In the genomic region with DNA sequence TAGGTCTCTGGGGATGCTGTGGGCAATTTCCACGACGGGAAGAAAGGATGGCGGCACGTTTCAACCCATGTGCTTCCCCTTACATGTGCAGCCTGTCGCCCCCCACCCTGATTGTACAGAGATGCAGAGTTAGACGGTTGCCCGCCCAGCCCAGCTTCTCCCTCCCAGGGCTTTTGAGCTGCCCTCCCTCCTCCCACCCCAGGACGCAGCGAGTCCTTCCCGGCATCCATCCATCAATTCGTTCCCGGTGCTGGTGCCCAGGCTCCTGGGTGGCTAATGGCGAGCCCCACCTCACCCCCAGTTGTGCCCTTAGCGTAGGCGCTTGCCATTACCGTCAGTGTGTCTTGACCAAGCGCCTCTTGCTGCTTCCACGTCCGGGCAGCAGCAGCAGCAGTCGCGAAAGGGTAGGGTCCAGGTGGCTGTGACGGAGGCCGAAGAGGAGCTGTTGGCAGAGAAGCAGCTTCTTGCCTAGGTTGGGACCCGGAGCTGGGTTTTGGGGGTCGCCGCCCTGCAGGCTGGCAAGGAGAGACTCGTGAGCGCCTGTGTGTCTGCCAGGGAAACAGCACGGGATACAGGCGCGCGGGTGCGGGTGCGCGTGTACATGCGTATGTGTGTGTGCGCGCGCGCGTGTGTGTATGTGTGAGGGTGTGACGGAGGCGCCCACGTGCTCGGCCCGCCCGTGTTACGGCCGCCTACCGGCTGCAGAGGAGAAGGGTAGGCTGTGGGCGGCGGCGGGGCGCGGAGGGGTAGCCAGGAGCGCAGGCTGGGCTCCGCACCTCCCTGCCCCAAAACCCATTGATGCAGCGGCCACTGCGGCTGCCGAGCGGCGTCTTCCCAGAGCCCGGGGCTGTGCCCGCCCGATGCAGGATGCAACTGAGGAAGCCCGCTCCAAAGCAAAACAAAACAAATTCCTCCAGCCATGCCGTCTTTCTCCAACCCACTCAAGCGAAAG, we compare ENCODE assay signal across 8 cellular contexts. TPM values are rescaled to one million over a fixed set of nuclear protein-coding genes. Genes with fewer than 3 reads are reported as not detected.
DNase-seq lines count a peak whose midpoint lies in the region; ATAC-seq and TF ChIP-seq lines count a peak whose summit lies in the region.

A gene (minus strand): TSS at position 609 of the 952 bp plus-strand sequence. CDS start 20,679 bp downstream, outside the sequence.

- peak within 1 kb of the TSS; percentile 86 for H3K4me2 ChIP-seq in smooth muscle cell

- H3K9ac ChIP-seq in NT2/D1 (ENCODE audit: insufficient read length, low read depth) (peak within 1 kb of the TSS; percentile 70), smooth muscle cell (ENCODE audit: low read depth) (peak within 1 kb of the TSS; percentile 61)

- peak; percentile 51 for TF ChIP-seq CTCF in smooth muscle cell (IDR thresholded peaks at IDR 0.05; ENCODE audit: borderline replicate concordance, insufficient read depth, poor library complexity, severe bottlenecking)

- no peaks in the 10 kb centered on the region for H3K27me3 ChIP-seq in NT2/D1 (ENCODE audit: insufficient read depth, insufficient read length)
- no peaks in the 10 kb centered on the region for H3K27me3 ChIP-seq in smooth muscle cell (ENCODE audit: low read depth)

- H3K9me3 ChIP-seq in NT2/D1 (ENCODE audit: insufficient read depth, low read length) = no peaks in the 10 kb centered on the region
- H3K9me3 ChIP-seq in smooth muscle cell (replicated peaks; ENCODE audit: low read depth) = no peaks in the 10 kb centered on the region

- no peaks in the 10 kb centered on the region for H4K20me1 ChIP-seq in smooth muscle cell (ENCODE audit: low read depth)

- peak within 1 kb of the TSS; percentile 73 for H3K27ac ChIP-seq in caudate nucleus (ENCODE audit: low read depth, low read length)
- peak within 1 kb of the TSS; percentile 24 for H3K27ac ChIP-seq in smooth muscle cell (ENCODE audit: low read depth)

- no peaks in the 10 kb centered on the region for H3F3A ChIP-seq in smooth muscle cell (ENCODE audit: low read depth)

- H3K4me1 ChIP-seq in NT2/D1 (ENCODE audit: insufficient read depth, insufficient read length) = peaks cover 4% of the 10 kb centered on the region
- H3K4me1 ChIP-seq in smooth muscle cell (ENCODE audit: low read depth) = no peaks in the 10 kb centered on the region

- H3K4me3 ChIP-seq in NT2/D1 (ENCODE audit: insufficient read length, low read depth) (peak within 1 kb of the TSS; percentile 71), smooth muscle cell (peak within 1 kb of the TSS; percentile 68)

- 1% methylated on average over 66 of the region's 68 CpGs for WGBS in smooth muscle cell (ENCODE audit: low lambda C conversion rate)

- in situ Hi-C loops in Caki2 (cut with HindIII; ENCODE audit: low pct_unique_long_range_greater_than_20kb, low sequenced_read_pairs) = no loop called here

- H3K36me3 ChIP-seq in NT2/D1 (ENCODE audit: insufficient read depth, insufficient read length, low read length) = no peaks in the 10 kb centered on the region
- no peaks in the 10 kb centered on the region for H3K36me3 ChIP-seq in smooth muscle cell (ENCODE audit: low read depth)

- peak; percentile 53 for ATAC-seq in HG03103 (IDR thresholded peaks at IDR 0.05; ENCODE audit: low read depth, unreplicated experiment)
- no peak for ATAC-seq in GM21447 (IDR thresholded peaks at IDR 0.05; ENCODE audit: unreplicated experiment)

- DNase-seq in Caki2 (ENCODE audit: low read depth) (peak; percentile 93), NT2/D1 (ENCODE audit: low read depth, low spot score) (peak; percentile 68), caudate nucleus (lab: John Stamatoyannopoulos, UW) (peak in 60 of 61 donors; percentile 7 to 94 (median 82)), iPS-NIHi7 (ENCODE audit: extremely low spot score) (peak; percentile 79), smooth muscle cell (lab: John Stamatoyannopoulos, UW; ENCODE audit: unreplicated experiment) (peak; percentile 54), 8988T (no peak)

- H3K79me2 ChIP-seq in smooth muscle cell (ENCODE audit: low read depth) = peaks cover 28% of the 10 kb centered on the region

- H2AFZ ChIP-seq in smooth muscle cell (ENCODE audit: low read depth) = peak within 1 kb of the TSS; percentile 95

RNA-seq across cellular contexts. Expression of the gene that starts here (rescaled TPM):
- total RNA-seq in Caki2 (2014; rRNA removed; shearing (Covaris generic); ENCODE audit: low replicate concordance) = 6.2 and 6.7 TPM in 2 replicates
- 11.6 and 21.1 TPM in 2 replicates for total RNA-seq in smooth muscle cell
- polyA plus RNA-seq in smooth muscle cell = 4.4 and 6.4 TPM in 2 replicates
